In genomic region chr1:217812175-217812574, GRCh38 we compare ENCODE assay signal across 22 cellular contexts.
A peak's percentile ranks its signal among the peaks of the same experiment; 100 is the strongest.
DNase-seq lines count a peak whose midpoint lies in the region; ATAC-seq, FAIRE-seq and TF ChIP-seq lines count a peak whose summit lies in the region.
"Had no signal": no experiment of that assay in that cellular context is flagged by ENCODE, and none has a peak within 500 bp of the region (broad histone marks: within the 10 kb centered on the region; RNA-seq: fewer than 3 reads in every experiment).

No MANE protein-coding gene starts in this region.

- no peak overlapping the region for H3K4ac ChIP-seq in IMR-90 (ENCODE audit: low read depth, low read length)

- no peak overlapping the region for H3K4me2 ChIP-seq in IMR-90 (ENCODE audit: low read depth, low read length)
- H3K4me2 ChIP-seq: BLaER1 had no signal

- no peak overlapping the region for H2AK5ac ChIP-seq in IMR-90 (ENCODE audit: low read depth, low read length)

- no peak overlapping the region for H4K91ac ChIP-seq in IMR-90 (ENCODE audit: insufficient read depth, low read depth, low read length)

- H3K9me3 ChIP-seq in IMR-90 (ENCODE audit: control insufficient read depth, insufficient read depth, low read length) = no peaks in the 10 kb centered on the region
- no peaks in the 10 kb centered on the region for H3K9me3 ChIP-seq in kidney (ENCODE audit: control insufficient read depth in 1 of 2, low read length in 2 of 2)
- H3K9me3 ChIP-seq: Caco-2, HAP-1 had no signal

- no peak overlapping the region for H2AK9ac ChIP-seq in IMR-90 (replicated peaks; ENCODE audit: low read depth, low read length, poor library complexity)

- CTCF ChIA-PET in IMR-90 (lab: Yijun Ruan, JAX) = no interaction called here
- CTCF ChIA-PET in activated CD4-positive, alpha-beta memory T cell treated with anti-CD3 and anti-CD28 coated beads, Interleukin-2, amount 10 ng/mL, durations not matched to agents 7 days and 5 days (lab: Charles Lee) = no interaction called here

- no peak overlapping the region for H3K18ac ChIP-seq in IMR-90 (ENCODE audit: low read depth, low read length)

- no peaks in the 10 kb centered on the region for H3K27me3 Mint-ChIP-seq in activated CD4-positive, alpha-beta memory T cell treated with anti-CD3 and anti-CD28 coated beads, Interleukin-2, amount 10 ng/mL, durations not matched to agents 7 days and 5 days
- H3K27me3 Mint-ChIP-seq: B cell; CD4-positive, CD25-positive, alpha-beta regulatory T cell had no signal

- ATAC-seq in IMR-90 (ENCODE audit: low read depth) (no peak), GM19463 (IDR thresholded peaks at IDR 0.05; ENCODE audit: unreplicated experiment) (no peak)
- ATAC-seq: CD8-positive, alpha-beta T cell; GM12878 had no signal

- no peak overlapping the region for H3K27ac ChIP-seq in IMR-90 (ENCODE audit: insufficient read depth, low read length)
- H3K27ac ChIP-seq in kidney (ENCODE audit: low read depth in 2 of 2, low read length in 2 of 2) = no peak overlapping the region
- H3K27ac ChIP-seq: BLaER1, C4-2B had no signal

- H3K4me3 Mint-ChIP-seq in activated CD4-positive, alpha-beta memory T cell treated with anti-CD3 and anti-CD28 coated beads, Interleukin-2, amount 10 ng/mL, durations not matched to agents 7 days and 5 days = no peak overlapping the region
- H3K4me3 Mint-ChIP-seq: B cell; CD4-positive, CD25-positive, alpha-beta regulatory T cell; CD8-positive, alpha-beta T cell; HFFc6 had no signal

- POLR2A ChIA-PET in IMR-90 (lab: Charles Lee; ENCODE audit: unreplicated experiment) = no interaction called here
- POLR2A ChIA-PET in activated CD4-positive, alpha-beta memory T cell treated with anti-CD3 and anti-CD28 coated beads, Interleukin-2, amount 10 ng/mL, durations not matched to agents 7 days and 5 days (lab: Charles Lee) = no interaction called here

- H2BK120ac ChIP-seq in IMR-90 (ENCODE audit: low read depth, low read length) = no peak overlapping the region

- no peaks in the 10 kb centered on the region for H3K79me1 ChIP-seq in IMR-90 (ENCODE audit: low read depth in 1 of 2, low read length in 2 of 2)

- H2BK20ac ChIP-seq in IMR-90 (ENCODE audit: low read depth, low read length) = no peak overlapping the region

- no CpG with 5 or more reads among the region's 2 CpGs for WGBS in IMR-90 (ENCODE audit: extremely low coverage in 2 of 2, insufficient read length in 1 of 2), 2 experiments

- no peak for TF ChIP-seq CTCF in IMR-90 (conservative IDR thresholded peaks at IDR 0.05; ENCODE audit: low read depth, low read length)
- TF ChIP-seq CTCF in kidney (IDR thresholded peaks at IDR 0.05; ENCODE audit: borderline replicate concordance, extremely low read depth, insufficient read depth) = no peak

- intact Hi-C loops in IMR-90 (cut with micrococcal nuclease) (no loop called here), kidney (cut with DNase I) (no loop called here)

- H4K5ac ChIP-seq in IMR-90 (ENCODE audit: low read depth, low read length) = no peak overlapping the region

- H3K27me3 ChIP-seq in IMR-90 (ENCODE audit: control insufficient read depth, insufficient read depth, low read length) = no peaks in the 10 kb centered on the region
- H3K27me3 ChIP-seq: BLaER1 had no signal

- dilution Hi-C loops in IMR-90 (cut with HindIII; ENCODE audit: low sequenced_read_pairs, unreplicated experiment) = no loop called here

- H3K27ac Mint-ChIP-seq in activated CD4-positive, alpha-beta memory T cell treated with anti-CD3 and anti-CD28 coated beads, Interleukin-2, amount 10 ng/mL, durations not matched to agents 7 days and 5 days = no peak overlapping the region
- H3K27ac Mint-ChIP-seq: B cell; CD4-positive, CD25-positive, alpha-beta regulatory T cell; CD8-positive, alpha-beta T cell; HFFc6 had no signal

- H3K56ac ChIP-seq in IMR-90 (ENCODE audit: extremely low read depth, insufficient read depth, low read length) = no peak overlapping the region

- no TSS peak for BruUV-seq in IMR-90 (replicated peaks; lab: Mats Ljungman, UMichigan)

- H2AFZ ChIP-seq in IMR-90 (replicated peaks; ENCODE audit: low read length, poor library complexity) = no peak overlapping the region

- no peaks in the 10 kb centered on the region for H3K9me1 ChIP-seq in IMR-90 (ENCODE audit: insufficient read depth, low read length)

- peaks cover 2% of the 10 kb centered on the region for H3K9me3 Mint-ChIP-seq in activated CD4-positive, alpha-beta memory T cell treated with anti-CD3 and anti-CD28 coated beads, Interleukin-2, amount 10 ng/mL, durations not matched to agents 7 days and 5 days

- DNase-seq in IMR-90 (no peak), kidney (no peak), MV-4-11 (lab: John Stamatoyannopoulos, UW) (no peak)
- no peak for DNase-seq in activated CD4-positive, alpha-beta memory T cell treated with anti-CD3 and anti-CD28 coated beads, Interleukin-2, amount 10 ng/mL, durations not matched to agents 7 days and 5 days
- DNase-seq in stimulated activated naive CD4-positive, alpha-beta T cell treated with Interleukin-2 at 50 U/mL for 16 hours (lab: John Stamatoyannopoulos, UW) = no peak
- DNase-seq: Caco-2; CD4-positive, CD25-positive, alpha-beta regulatory T cell; CD8-positive, alpha-beta T cell; DMS153; DND-41; GDM1; GOT3; HFFc6 had no signal

- TF ChIP-seq RAD21 in IMR-90 (IDR thresholded peaks at IDR 0.05; ENCODE audit: low read length) = no peak

- no peak overlapping the region for H4K8ac ChIP-seq in IMR-90 (ENCODE audit: low read depth in 2 of 2, low read length in 2 of 2)

- TF ChIP-seq POLR2A in IMR-90 (IDR thresholded peaks at IDR 0.05; ENCODE audit: low read depth, low read length) = no peak

- no peaks in the 10 kb centered on the region for H4K20me1 ChIP-seq in IMR-90 (ENCODE audit: insufficient read depth, low read length)
- H4K20me1 ChIP-seq: BLaER1 had no signal

- H3K4me1 Mint-ChIP-seq in activated CD4-positive, alpha-beta memory T cell treated with anti-CD3 and anti-CD28 coated beads, Interleukin-2, amount 10 ng/mL, durations not matched to agents 7 days and 5 days = no peaks in the 10 kb centered on the region
- H3K4me1 Mint-ChIP-seq: B cell; CD4-positive, CD25-positive, alpha-beta regulatory T cell had no signal

- no peak overlapping the region for H2BK15ac ChIP-seq in IMR-90 (ENCODE audit: low read depth, low read length)

- H3K36me3 ChIP-seq in IMR-90 (ENCODE audit: control insufficient read depth, insufficient read depth, low read length) (no peaks in the 10 kb centered on the region), kidney (ENCODE audit: control insufficient read depth in 1 of 2, insufficient read depth in 2 of 2, low read length in 2 of 2) (no peaks in the 10 kb centered on the region)
- H3K36me3 ChIP-seq: BLaER1, HAP-1 had no signal

- H3K23ac ChIP-seq in IMR-90 (ENCODE audit: low read depth, low read length) = no peak overlapping the region

- H3K4me1 ChIP-seq in IMR-90 (ENCODE audit: control insufficient read depth, insufficient read depth, low read length) (no peaks in the 10 kb centered on the region), kidney (ENCODE audit: control insufficient read depth in 1 of 2, insufficient read depth in 1 of 2, low read depth in 1 of 2, low read length in 2 of 2) (no peaks in the 10 kb centered on the region)
- H3K4me1 ChIP-seq: BLaER1, Caco-2, HAP-1 had no signal

- H2BK5ac ChIP-seq in IMR-90 (ENCODE audit: low read depth, low read length, poor library complexity, severe bottlenecking) = no peak overlapping the region

- H3K36me3 Mint-ChIP-seq in activated CD4-positive, alpha-beta memory T cell treated with anti-CD3 and anti-CD28 coated beads, Interleukin-2, amount 10 ng/mL, durations not matched to agents 7 days and 5 days (ENCODE audit: low read depth) = no peaks in the 10 kb centered on the region
- H3K36me3 Mint-ChIP-seq: CD4-positive, CD25-positive, alpha-beta regulatory T cell; CD8-positive, alpha-beta T cell had no signal

- H3K4me3 ChIP-seq in IMR-90 (ENCODE audit: insufficient read depth, low read depth, low read length) (no peak overlapping the region), kidney (ENCODE audit: low read length in 2 of 2) (no peak overlapping the region)
- H3K4me3 ChIP-seq: BLaER1, GM12878, HAP-1 had no signal

- in situ Hi-C loops in IMR-90 (cut with MboI; ENCODE audit: low sequenced_read_pairs) = no loop called here

- H3K9ac ChIP-seq in IMR-90 (ENCODE audit: low read depth, low read length) = no peak overlapping the region
- no peak overlapping the region for H3K9ac ChIP-seq in kidney (ENCODE audit: low read length in 2 of 2)
- H3K9ac ChIP-seq: BLaER1 had no signal

- peak; percentile 39 for FAIRE-seq in endometrium (lab: Jason Lieb, UNC)
- peak; percentile 60 for FAIRE-seq in kidney (lab: Jason Lieb, UNC)
- FAIRE-seq: GM12878, GM19239, H54 had no signal

- H3K14ac ChIP-seq in IMR-90 (replicated peaks; ENCODE audit: low read depth, low read length) = no peak overlapping the region

TF ChIP-seq in IMR-90, 13 proteins besides CTCF, POLR2A, EP300 and RAD21:
- TF ChIP-seq NFE2L2 (IDR thresholded peaks at IDR 0.05; ENCODE audit: low read depth, low read length) (no peak), MAFK (IDR thresholded peaks at IDR 0.05; ENCODE audit: low read depth, low read length) (0 out of 2 replicates have a peak, but pooled peaks have one; percentile 15)
